16 cellular contexts compared by ENCODE assay signal in genomic region chr11:61794579-61794978, GRCh38. TPM values are rescaled to one million over a fixed set of nuclear protein-coding genes. Genes with fewer than 3 reads are reported as not detected.
DNase-seq lines count a peak whose midpoint lies in the region; ATAC-seq and TF ChIP-seq lines count a peak whose summit lies in the region.
"Had no signal": no experiment of that assay in that cellular context is flagged by ENCODE, and none has a peak within 500 bp of the region (broad histone marks: within the 10 kb centered on the region; RNA-seq: fewer than 3 reads in every experiment).

No MANE protein-coding gene starts in this region.

- H3K4me1 Mint-ChIP-seq in activated naive CD8-positive, alpha-beta T cell treated with anti-CD3 and anti-CD28 coated beads for 36 hours: peaks cover 36% of the 10 kb centered on the region

- H3K4me3 Mint-ChIP-seq in activated naive CD8-positive, alpha-beta T cell treated with anti-CD3 and anti-CD28 coated beads for 36 hours: peak overlapping the region; percentile 15

- H3K27me3 Mint-ChIP-seq in activated naive CD8-positive, alpha-beta T cell treated with anti-CD3 and anti-CD28 coated beads for 36 hours: no peaks in the 10 kb centered on the region
- H3K27me3 Mint-ChIP-seq: memory B cell had no signal

- H3K27ac ChIP-seq in 22Rv1: peak overlapping the region; percentile 91; the same call in 1 of the 2 replicates
- H3K27ac ChIP-seq: coronary artery, parathyroid adenoma had no signal

- no peaks in the 10 kb centered on the region for H3K27me3 ChIP-seq in HAP-1 (ENCODE audit: low read depth)

- in situ Hi-C loops in HAP-1 (cut with MboI; ENCODE audit: low sequenced_read_pairs): no loop called here

- no peaks in the 10 kb centered on the region for H3K9me3 ChIP-seq in HAP-1

- peaks cover 52% of the 10 kb centered on the region for H3K36me3 Mint-ChIP-seq in activated naive CD8-positive, alpha-beta T cell treated with anti-CD3 and anti-CD28 coated beads for 36 hours

- peaks cover 54% of the 10 kb centered on the region for H3K36me3 ChIP-seq in HAP-1 (replicated peaks)

- no peak overlapping the region for H3K27ac Mint-ChIP-seq in activated naive CD8-positive, alpha-beta T cell treated with anti-CD3 and anti-CD28 coated beads for 36 hours

- peak overlapping the region; percentile 95 for H3K4me3 ChIP-seq in HAP-1
- H3K4me3 ChIP-seq: coronary artery had no signal

- H3K4me1 ChIP-seq in HAP-1: peaks cover 18% of the 10 kb centered on the region

- DNase-seq in HAP-1 (ENCODE audit: low spot score in 2 of 2): no peak
- no peak for DNase-seq in activated naive CD8-positive, alpha-beta T cell treated with anti-CD3 and anti-CD28 coated beads for 36 hours
- DNase-seq in 8988T: no peak
- DNase-seq: activated CD4-positive, CD25-positive, alpha-beta regulatory T cell treated with anti-CD3 and anti-CD28 coated beads, Interleukin-2, amount 50 U/mL, for 72 hours; activated naive CD4-positive, alpha-beta T cell treated with Interleukin-2 at 50 U/mL for 16 hours; KG1; NCI-H187 treated with DMSO at 0.1 percent for 48 hours; NCI-H748 treated with DMSO at 0.1 percent for 48 hours; stimulated activated CD4-positive, alpha-beta T cell treated with anti-CD3 and anti-CD28 coated beads, Interleukin-2, amount 100 ng/mL, for 24 hours; stimulated activated naive CD4-positive, alpha-beta T cell had no signal

- TF ChIP-seq CTCF in 22Rv1 (IDR thresholded peaks at IDR 0.05): no peak

- ATAC-seq in HG02884 (IDR thresholded peaks at IDR 0.05; ENCODE audit: unreplicated experiment) (no peak), GM21723 (IDR thresholded peaks at IDR 0.05; ENCODE audit: unreplicated experiment) (no peak)

- no peaks in the 10 kb centered on the region for H3K9me3 Mint-ChIP-seq in activated naive CD8-positive, alpha-beta T cell treated with anti-CD3 and anti-CD28 coated beads for 36 hours
- H3K9me3 Mint-ChIP-seq: memory B cell had no signal

RNA-seq across cellular contexts. Expression of gene FEN1, which starts 1.9 kb away (rescaled TPM):
- 100 to 1,000 TPM; 135 to 140 TPM for total RNA-seq in activated naive CD8-positive, alpha-beta T cell treated with anti-CD3 and anti-CD28 coated beads for 36 hours

RNA-seq across cellular contexts. Expression of gene TMEM258, which starts 2.2 kb away (rescaled TPM):
- 100 to 1,000 TPM; 143 TPM for total RNA-seq in activated naive CD8-positive, alpha-beta T cell treated with anti-CD3 and anti-CD28 coated beads for 36 hours

RNA-seq across cellular contexts. Expression of gene FADS1, which starts 22.2 kb away (rescaled TPM):
- 10 to 100 TPM; 18.1 to 18.2 TPM for total RNA-seq in activated naive CD8-positive, alpha-beta T cell treated with anti-CD3 and anti-CD28 coated beads for 36 hours

RNA-seq across cellular contexts. Expression of gene FADS2, which starts 33.5 kb away (rescaled TPM):
- total RNA-seq in activated naive CD8-positive, alpha-beta T cell treated with anti-CD3 and anti-CD28 coated beads for 36 hours: 10 to 100 TPM; 65.4 to 65.6 TPM

RNA-seq across cellular contexts. Expression of gene MYRF, which starts 42.1 kb away (rescaled TPM):
- under 1 TPM; 0.68 to 0.70 TPM for total RNA-seq in activated naive CD8-positive, alpha-beta T cell treated with anti-CD3 and anti-CD28 coated beads for 36 hours
